Comparison of ENCODE assay signal across 13 cellular contexts in genomic region chr2:240225660-240226475, GRCh38.
DNase-seq lines count a peak whose midpoint lies in the region; ATAC-seq and TF ChIP-seq lines count a peak whose summit lies in the region.
"Had no signal": no experiment of that assay in that cellular context is flagged by ENCODE, and none has a peak within 500 bp of the region (broad histone marks: within the 10 kb centered on the region; RNA-seq: fewer than 3 reads in every experiment).

No MANE protein-coding gene starts in this region.

- H3K4me3 ChIP-seq in OCI-LY1 (ENCODE audit: low read depth, low read length, poor library complexity, severe bottlenecking) (no peak overlapping the region), endodermal cell (ENCODE audit: low read length) (no peak overlapping the region), stomach (no peak overlapping the region)
- H3K4me3 ChIP-seq: tibial artery had no signal

- H3K4me1 ChIP-seq in OCI-LY1 (ENCODE audit: insufficient read depth, low read length, severe bottlenecking) (no peaks in the 10 kb centered on the region), endodermal cell (ENCODE audit: control insufficient read depth, insufficient read depth, low read length) (no peaks in the 10 kb centered on the region), stomach (no peaks in the 10 kb centered on the region)
- H3K4me1 ChIP-seq: tibial artery had no signal

- no peaks in the 10 kb centered on the region for H3K4me1 Mint-ChIP-seq in activated CD8-positive, alpha-beta memory T cell treated with anti-CD3 and anti-CD28 coated beads, Interleukin-2, amount 10 ng/mL, durations not matched to agents 7 days and 5 days
- no peaks in the 10 kb centered on the region for H3K4me1 Mint-ChIP-seq in endodermal cell
- H3K4me1 Mint-ChIP-seq: T-cell had no signal

- H3K4me3 Mint-ChIP-seq in activated CD8-positive, alpha-beta memory T cell treated with anti-CD3 and anti-CD28 coated beads, Interleukin-2, amount 10 ng/mL, durations not matched to agents 7 days and 5 days, result no peak overlapping the region
- H3K4me3 Mint-ChIP-seq in endodermal cell, result no peak overlapping the region
- H3K4me3 Mint-ChIP-seq: T-cell had no signal

- TF ChIP-seq POLR2A in stomach (IDR thresholded peaks at IDR 0.05) (no peak), GM18505 (IDR thresholded peaks at IDR 0.05; ENCODE audit: borderline replicate concordance, extremely low read depth, insufficient read depth, insufficient read length) (no peak)

- no peak overlapping the region for H3K27ac ChIP-seq in OCI-LY1 (ENCODE audit: low read depth, low read length, poor library complexity, severe bottlenecking)
- no peak overlapping the region for H3K27ac ChIP-seq in endodermal cell (ENCODE audit: low read depth, low read length)
- H3K27ac ChIP-seq in stomach, result no peak overlapping the region
- H3K27ac ChIP-seq: tibial artery had no signal

- H3K9me3 ChIP-seq in OCI-LY1 (ENCODE audit: low read length) (peaks cover 4% of the 10 kb centered on the region; the same call in 1 of the 2 replicates), endodermal cell (ENCODE audit: control insufficient read depth, low read length) (peaks cover 12% of the 10 kb centered on the region), stomach (peaks cover 0 to 12% (median 10%) of the 10 kb centered on the region in 4 donors)

- H3K79me2 ChIP-seq in OCI-LY1 (ENCODE audit: insufficient read depth, low read length), result no peaks in the 10 kb centered on the region

- intact Hi-C loops in stomach (cut with DNase I; ENCODE audit: low total_unique reads), result no loop called here

- H2AFZ ChIP-seq in OCI-LY1 (ENCODE audit: low read length), result no peak overlapping the region

- H3K27me3 Mint-ChIP-seq in activated CD8-positive, alpha-beta memory T cell treated with anti-CD3 and anti-CD28 coated beads, Interleukin-2, amount 10 ng/mL, durations not matched to agents 7 days and 5 days, result peaks cover 20% of the 10 kb centered on the region
- H3K27me3 Mint-ChIP-seq in endodermal cell (ENCODE audit: insufficient read depth), result peaks cover 12% of the 10 kb centered on the region

- no peak overlapping the region for H3K9ac ChIP-seq in OCI-LY1 (ENCODE audit: low read length)
- H3K9ac ChIP-seq in endodermal cell (ENCODE audit: extremely low read depth, low read length, poor library complexity, severe bottlenecking), result no peak overlapping the region

- no peaks in the 10 kb centered on the region for H3K9me2 ChIP-seq in OCI-LY1 (ENCODE audit: low read depth, low read length)

- TF ChIP-seq EP300 in stomach (IDR thresholded peaks at IDR 0.05), result no peak

- H3K27me3 ChIP-seq in OCI-LY1 (ENCODE audit: insufficient read depth, low read length), result no peaks in the 10 kb centered on the region
- no peaks in the 10 kb centered on the region for H3K27me3 ChIP-seq in endodermal cell (ENCODE audit: control insufficient read depth, insufficient read depth, low read length, poor library complexity, severe bottlenecking)
- H3K27me3 ChIP-seq in stomach, result peaks cover 0 to 36% (median 4%) of the 10 kb centered on the region in 3 donors

- no peak overlapping the region for H3K4me2 ChIP-seq in OCI-LY1 (ENCODE audit: low read length)

- no peaks in the 10 kb centered on the region for H3K36me3 Mint-ChIP-seq in activated CD8-positive, alpha-beta memory T cell treated with anti-CD3 and anti-CD28 coated beads, Interleukin-2, amount 10 ng/mL, durations not matched to agents 7 days and 5 days
- H3K36me3 Mint-ChIP-seq in endodermal cell (ENCODE audit: low read depth), result no peaks in the 10 kb centered on the region
- H3K36me3 Mint-ChIP-seq: T-cell had no signal

- no peaks in the 10 kb centered on the region for H3F3A ChIP-seq in OCI-LY1 (ENCODE audit: insufficient read depth, low read length)

- no peaks in the 10 kb centered on the region for H3K36me3 ChIP-seq in OCI-LY1 (ENCODE audit: insufficient read depth, low read length)
- H3K36me3 ChIP-seq in endodermal cell (ENCODE audit: control insufficient read depth, insufficient read depth, low read length), result no peaks in the 10 kb centered on the region
- H3K36me3 ChIP-seq in stomach, result no peaks in the 10 kb centered on the region
- H3K36me3 ChIP-seq: tibial artery had no signal

- DNase-seq in activated CD8-positive, alpha-beta memory T cell treated with anti-CD3 and anti-CD28 coated beads, Interleukin-2, amount 50 U/mL, for 48 hours, result peak; percentile 32
- DNase-seq in activated CD8-positive, alpha-beta memory T cell treated with anti-CD3 and anti-CD28 coated beads, Interleukin-2, amount 10 ng/mL, durations not matched to agents 7 days and 5 days, result no peak
- DNase-seq in endodermal cell (peak; percentile 29), stomach (peak; percentile 8)
- no peak for DNase-seq in activated effector memory CD4-positive, alpha-beta T cell treated with Interleukin-2 at 50 U/mL for 16 hours
- DNase-seq: activated CD4-positive, alpha-beta T cell treated with anti-CD3 and anti-CD28 coated beads for 4 hours; effector memory CD4-positive, alpha-beta T cell had no signal

- H4K20me1 ChIP-seq in OCI-LY1 (ENCODE audit: insufficient read depth, low read length), result no peaks in the 10 kb centered on the region

- no peak for ATAC-seq in activated CD8-positive, alpha-beta memory T cell treated with anti-CD3 and anti-CD28 coated beads, Interleukin-2, amount 10 ng/mL, durations not matched to agents 7 days and 5 days
- ATAC-seq in HG03139 (IDR thresholded peaks at IDR 0.05; ENCODE audit: unreplicated experiment), result no peak
- ATAC-seq in GM18505 (IDR thresholded peaks at IDR 0.05; ENCODE audit: unreplicated experiment), result no peak
- ATAC-seq: T-cell had no signal

- no peak overlapping the region for H3K27ac Mint-ChIP-seq in activated CD8-positive, alpha-beta memory T cell treated with anti-CD3 and anti-CD28 coated beads, Interleukin-2, amount 10 ng/mL, durations not matched to agents 7 days and 5 days
- no peak overlapping the region for H3K27ac Mint-ChIP-seq in endodermal cell
- H3K27ac Mint-ChIP-seq: activated T-helper 2 cell treated with anti-CD3 and anti-CD28 coated beads, Interferon-gamma antibody, Interleukin-2, Interleukin-4, amounts not matched to agents 10 μg/mL and 5 μg/mL and 100 μg/mL, durations not matched to agents 14 hours and 24 hours and 36 hours; T-cell had no signal

- WGBS in endodermal cell (ENCODE audit: insufficient coverage in 1 of 2, insufficient read length in 1 of 2), 2 experiments, result 78 to 91% methylated on average over 1 to 8 of the region's 8 CpGs
- 79 to 86% (median 84%) methylated on average over 8 of the region's 8 CpGs for WGBS in stomach, 5 donors

- H3K9me3 Mint-ChIP-seq in activated CD8-positive, alpha-beta memory T cell treated with anti-CD3 and anti-CD28 coated beads, Interleukin-2, amount 10 ng/mL, durations not matched to agents 7 days and 5 days (ENCODE audit: low read depth), result peaks cover 10% of the 10 kb centered on the region
- H3K9me3 Mint-ChIP-seq in endodermal cell, result peaks cover 38% of the 10 kb centered on the region

- CTCF ChIA-PET in activated CD8-positive, alpha-beta memory T cell treated with anti-CD3 and anti-CD28 coated beads, Interleukin-2, amount 10 ng/mL, durations not matched to agents 7 days and 5 days (lab: Charles Lee), result no interaction called here

- TF ChIP-seq CTCF in OCI-LY1 (IDR thresholded peaks at IDR 0.05; ENCODE audit: low read length) (peak; percentile 48; the same call in 1 of the 2 replicates), endodermal cell (conservative IDR thresholded peaks at IDR 0.05) (peak; percentile 19), stomach (IDR thresholded peaks at IDR 0.05) (no peak)

Comparison
In these comparisons a context has a peak if more than half of its experiments do, and no peak if none do; other contexts are left out.
1. DNase-seq: peak in activated CD8-positive, alpha-beta memory T cell treated with anti-CD3 and anti-CD28 coated beads, Interleukin-2, amount 50 U/mL, for 48 hours (single experiment), endodermal cell (single experiment) and stomach (single experiment); none in activated CD8-positive, alpha-beta memory T cell treated with anti-CD3 and anti-CD28 coated beads, Interleukin-2, amount 10 ng/mL, durations not matched to agents 7 days and 5 days (single experiment) and activated effector memory CD4-positive, alpha-beta T cell treated with Interleukin-2 at 50 U/mL for 16 hours (single experiment).
2. CTCF ChIP-seq: peak in OCI-LY1 (single experiment) and endodermal cell (single experiment); none in stomach (0 of 7).